12 cellular contexts compared by ENCODE assay signal in the genomic region with DNA sequence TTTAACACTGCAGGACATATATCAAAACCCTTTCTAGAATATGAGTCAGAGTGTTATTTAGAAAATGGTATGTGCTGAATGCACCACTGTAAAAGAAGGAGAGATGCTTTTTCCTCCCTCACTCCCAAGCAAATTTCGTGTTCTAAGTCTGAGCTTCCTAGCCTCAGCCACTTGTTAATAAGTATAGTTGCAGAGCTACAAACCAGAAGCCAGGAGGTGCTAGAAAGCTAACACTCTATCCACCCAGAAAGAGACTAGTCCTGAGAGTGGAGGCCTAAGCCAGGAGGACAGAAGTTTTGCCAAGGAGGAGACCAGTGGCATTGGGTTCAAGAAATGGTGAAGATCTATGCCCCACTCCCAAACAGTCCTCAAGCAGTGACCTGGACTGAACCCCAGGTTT. TPM values are rescaled to one million over a fixed set of nuclear protein-coding genes. Genes with fewer than 3 reads are reported as not detected.
A peak's percentile ranks its signal among the peaks of the same experiment; 100 is the strongest.
DNase-seq lines count a peak whose midpoint lies in the region; ATAC-seq and TF ChIP-seq lines count a peak whose summit lies in the region.
"Had no signal": no experiment of that assay in that cellular context is flagged by ENCODE, and none has a peak within 500 bp of the region (broad histone marks: within the 10 kb centered on the region; RNA-seq: fewer than 3 reads in every experiment).

No MANE protein-coding gene starts in this region.

- H3K36me3 Mint-ChIP-seq in neural progenitor cell, result no peaks in the 10 kb centered on the region
- H3K36me3 Mint-ChIP-seq: activated CD4-positive, alpha-beta memory T cell treated with anti-CD3 and anti-CD28 coated beads for 36 hours had no signal

- no peak overlapping the region for H3K4me2 ChIP-seq in neural progenitor cell

- no peak overlapping the region for H3K4me3 ChIP-seq in neural progenitor cell
- H3K4me3 ChIP-seq in adrenal gland, result no peak overlapping the region
- H3K4me3 ChIP-seq: thoracic aorta had no signal

- peaks cover 17% of the 10 kb centered on the region for H3K4me1 Mint-ChIP-seq in neural progenitor cell

- H4K20me1 ChIP-seq in neural progenitor cell (ENCODE audit: low read depth), result no peaks in the 10 kb centered on the region

- H3K27ac Mint-ChIP-seq in neural progenitor cell, result no peak overlapping the region
- H3K27ac Mint-ChIP-seq: activated CD4-positive, alpha-beta memory T cell treated with anti-CD3 and anti-CD28 coated beads for 36 hours had no signal

- peak; percentile 57 for ATAC-seq in HG02852 (IDR thresholded peaks at IDR 0.05; ENCODE audit: unreplicated experiment)
- ATAC-seq in GM21447 (IDR thresholded peaks at IDR 0.05; ENCODE audit: unreplicated experiment), result no peak

- H3K4me3 Mint-ChIP-seq in neural progenitor cell, result no peak overlapping the region
- H3K4me3 Mint-ChIP-seq: activated CD4-positive, alpha-beta memory T cell treated with anti-CD3 and anti-CD28 coated beads for 36 hours had no signal

- H3K27me3 Mint-ChIP-seq in neural progenitor cell (ENCODE audit: insufficient read depth, low read depth), result no peaks in the 10 kb centered on the region
- H3K27me3 Mint-ChIP-seq: activated CD4-positive, alpha-beta memory T cell treated with anti-CD3 and anti-CD28 coated beads for 36 hours had no signal

- H3K27ac ChIP-seq in neural progenitor cell (no peak overlapping the region), adrenal gland (no peak overlapping the region)
- H3K27ac ChIP-seq: parathyroid adenoma, thoracic aorta had no signal

- DNase-seq in amniotic epithelial cell (ENCODE audit: low read depth) (peak; percentile 53), neural progenitor cell (ENCODE audit: low spot score) (no peak), NCI-H2107 treated with DMSO at 0.1 percent for 48 hours (lab: John Stamatoyannopoulos, UW; ENCODE audit: unreplicated experiment) (no peak), adrenal gland (no peak), cerebellar cortex (ENCODE audit: low spot score) (no peak)
- DNase-seq: activated CD4-positive, alpha-beta memory T cell treated with anti-CD3 and anti-CD28 coated beads for 36 hours; NCI-H1092 had no signal

- no peaks in the 10 kb centered on the region for H3K27me3 ChIP-seq in neural progenitor cell
- H3K27me3 ChIP-seq in adrenal gland, result no peaks in the 10 kb centered on the region

- no peaks in the 10 kb centered on the region for H3F3A ChIP-seq in neural progenitor cell (ENCODE audit: low read depth)

- H3K36me3 ChIP-seq in neural progenitor cell (no peaks in the 10 kb centered on the region), adrenal gland (replicated peaks in 1 of 2) (no peaks in the 10 kb centered on the region)
- H3K36me3 ChIP-seq: thoracic aorta had no signal

- no peak overlapping the region for H3K9ac ChIP-seq in neural progenitor cell
- H3K9ac ChIP-seq: parathyroid adenoma had no signal

- H3K4me1 ChIP-seq in neural progenitor cell, result peaks cover 2% of the 10 kb centered on the region
- H3K4me1 ChIP-seq in adrenal gland (replicated peaks in 1 of 2), result peaks cover 6 to 9% of the 10 kb centered on the region in 2 donors
- H3K4me1 ChIP-seq: parathyroid adenoma had no signal

- TF ChIP-seq POLR2A in adrenal gland (IDR thresholded peaks at IDR 0.05), result no peak

- TF ChIP-seq CTCF in GM12874 (IDR thresholded peaks at IDR 0.05; ENCODE audit: insufficient read depth, low read depth, low read length) (peak; percentile 22; the same call in 1 of the 2 replicates), neural progenitor cell (IDR thresholded peaks at IDR 0.05) (peak; percentile 40), adrenal gland (IDR thresholded peaks at IDR 0.05) (no peak)

- intact Hi-C loops in adrenal gland (cut with DNase I), result loop anchor here (10.0 kb wide), 2 partner anchors 164 to 324 kb away; no protein-coding TSS in a partner anchor

- H3K9me3 Mint-ChIP-seq in neural progenitor cell, result no peaks in the 10 kb centered on the region
- H3K9me3 Mint-ChIP-seq: activated CD4-positive, alpha-beta memory T cell treated with anti-CD3 and anti-CD28 coated beads for 36 hours had no signal

- no peaks in the 10 kb centered on the region for H3K9me3 ChIP-seq in neural progenitor cell (ENCODE audit: low read depth)
- H3K9me3 ChIP-seq in adrenal gland (replicated peaks in 1 of 3), result no peaks in the 10 kb centered on the region
- H3K9me3 ChIP-seq: thoracic aorta had no signal

- H3K79me2 ChIP-seq in neural progenitor cell (ENCODE audit: low read depth), result no peaks in the 10 kb centered on the region
- H3K79me2 ChIP-seq: parathyroid adenoma had no signal

- 79 to 91% (median 84%) methylated on average over 1 of the region's 1 CpG for WGBS in adrenal gland, 4 donors

- no peak overlapping the region for H2AFZ ChIP-seq in neural progenitor cell (replicated peaks)
- H2AFZ ChIP-seq: parathyroid adenoma had no signal

RNA-seq across cellular contexts. Expression of gene GYG1, which starts 40.5 kb away (rescaled TPM):
- total RNA-seq in neural progenitor cell (ENCODE audit: low replicate concordance) (20.7 and 22.0 TPM in 2 replicates), adrenal gland (10 to 100 TPM; 25.6 to 53.6 (median 38.7) TPM)
- 10 to 100 TPM; 17.3 to 52.5 (median 21.7) TPM for polyA plus RNA-seq in adrenal gland

Comparison
In these comparisons a context has a peak if more than half of its experiments do, and no peak if none do; other contexts are left out.
1. CTCF ChIP-seq: peak in GM12874 (single experiment) and neural progenitor cell (single experiment); none in adrenal gland (0 of 6).